ENCODE assay signal across 13 cellular contexts in genomic region chr2:197200657-197201056, GRCh38.
DNase-seq lines count a peak whose midpoint lies in the region; ATAC-seq, FAIRE-seq and TF ChIP-seq lines count a peak whose summit lies in the region.
"Had no signal": no experiment of that assay in that cellular context is flagged by ENCODE, and none has a peak within 500 bp of the region (broad histone marks: within the 10 kb centered on the region; RNA-seq: fewer than 3 reads in every experiment).

No MANE protein-coding gene starts in this region.

- H3K36me3 ChIP-seq in kidney (ENCODE audit: control insufficient read depth in 1 of 2, insufficient read depth in 2 of 2, low read length in 2 of 2) = no peaks in the 10 kb centered on the region
- no peaks in the 10 kb centered on the region for H3K36me3 ChIP-seq in endodermal cell (ENCODE audit: control insufficient read depth, insufficient read depth, low read length)

- no peak for TF ChIP-seq CTCF in activated CD8-positive, alpha-beta T cell treated with anti-CD3 and anti-CD28 coated beads for 36 hours (IDR thresholded peaks at IDR 0.05)
- TF ChIP-seq CTCF in kidney (IDR thresholded peaks at IDR 0.05; ENCODE audit: borderline replicate concordance, extremely low read depth, insufficient read depth) (no peak), endodermal cell (conservative IDR thresholded peaks at IDR 0.05) (no peak)

- no peaks in the 10 kb centered on the region for H3K9me3 Mint-ChIP-seq in stimulated activated naive CD8-positive, alpha-beta T cell treated with anti-CD3 and anti-CD28 coated beads, Interleukin-15, Interleukin-2, amounts not matched to agents 100 ng/mL and 50 ng/mL, for 24 hours
- H3K9me3 Mint-ChIP-seq in activated CD8-positive, alpha-beta T cell treated with anti-CD3 and anti-CD28 coated beads for 36 hours = peaks cover 3% of the 10 kb centered on the region
- H3K9me3 Mint-ChIP-seq in endodermal cell = peaks cover 3% of the 10 kb centered on the region

- no peak overlapping the region for H3K9ac ChIP-seq in kidney (ENCODE audit: low read length in 2 of 2)
- H3K9ac ChIP-seq in endodermal cell (ENCODE audit: extremely low read depth, low read length, poor library complexity, severe bottlenecking) = no peak overlapping the region
- H3K9ac ChIP-seq: GM23248 had no signal

- intact Hi-C loops in activated CD8-positive, alpha-beta T cell treated with anti-CD3 and anti-CD28 coated beads for 36 hours (cut with micrococcal nuclease) = no loop called here
- intact Hi-C loops in kidney (cut with DNase I) = no loop called here

- H3K27ac Mint-ChIP-seq in stimulated activated naive CD8-positive, alpha-beta T cell treated with anti-CD3 and anti-CD28 coated beads, Interleukin-15, Interleukin-2, amounts not matched to agents 100 ng/mL and 50 ng/mL, for 24 hours = peak overlapping the region; percentile 80
- peak overlapping the region; percentile 94 for H3K27ac Mint-ChIP-seq in activated CD8-positive, alpha-beta T cell treated with anti-CD3 and anti-CD28 coated beads for 36 hours
- H3K27ac Mint-ChIP-seq in endodermal cell = no peak overlapping the region

- H3K9me3 ChIP-seq in kidney (ENCODE audit: control insufficient read depth in 1 of 2, low read length in 2 of 2) = no peaks in the 10 kb centered on the region
- no peaks in the 10 kb centered on the region for H3K9me3 ChIP-seq in endodermal cell (ENCODE audit: control insufficient read depth, low read length)

- H3K27me3 ChIP-seq in endodermal cell (ENCODE audit: control insufficient read depth, insufficient read depth, low read length, poor library complexity, severe bottlenecking) = no peaks in the 10 kb centered on the region

- peak; percentile 13 for FAIRE-seq in kidney (lab: Jason Lieb, UNC)

- peaks cover 95% of the 10 kb centered on the region for H3K4me1 Mint-ChIP-seq in stimulated activated naive CD8-positive, alpha-beta T cell treated with anti-CD3 and anti-CD28 coated beads, Interleukin-15, Interleukin-2, amounts not matched to agents 100 ng/mL and 50 ng/mL, for 24 hours (ENCODE audit: low read depth)
- peaks cover 88% of the 10 kb centered on the region for H3K4me1 Mint-ChIP-seq in activated CD8-positive, alpha-beta T cell treated with anti-CD3 and anti-CD28 coated beads for 36 hours (ENCODE audit: low read depth)
- no peaks in the 10 kb centered on the region for H3K4me1 Mint-ChIP-seq in endodermal cell

- 97% methylated on average over 2 of the region's 2 CpGs; no CpG with 5 or more reads in 1 of the 2 experiments for WGBS in endodermal cell (ENCODE audit: insufficient coverage in 1 of 2, insufficient read length in 1 of 2), 2 experiments

- H3K4me3 ChIP-seq in kidney (ENCODE audit: low read length in 2 of 2) = no peak overlapping the region
- H3K4me3 ChIP-seq in endodermal cell (ENCODE audit: low read length) = no peak overlapping the region
- H3K4me3 ChIP-seq: GM23248, SK-N-MC had no signal

- H3K27me3 Mint-ChIP-seq in stimulated activated naive CD8-positive, alpha-beta T cell treated with anti-CD3 and anti-CD28 coated beads, Interleukin-15, Interleukin-2, amounts not matched to agents 100 ng/mL and 50 ng/mL, for 24 hours = no peaks in the 10 kb centered on the region
- no peaks in the 10 kb centered on the region for H3K27me3 Mint-ChIP-seq in activated CD8-positive, alpha-beta T cell treated with anti-CD3 and anti-CD28 coated beads for 36 hours
- no peaks in the 10 kb centered on the region for H3K27me3 Mint-ChIP-seq in endodermal cell (ENCODE audit: insufficient read depth)

- no peak for ATAC-seq in stimulated activated naive CD8-positive, alpha-beta T cell treated with anti-CD3 and anti-CD28 coated beads, Interleukin-15, Interleukin-2, amounts not matched to agents 100 U/mL and 50 U/mL, for 24 hours
- no peak for ATAC-seq in activated CD8-positive, alpha-beta T cell treated with anti-CD3 and anti-CD28 coated beads for 36 hours
- no peak for ATAC-seq in GM18520 (IDR thresholded peaks at IDR 0.05; ENCODE audit: unreplicated experiment)
- ATAC-seq: left colon had no signal

- CTCF ChIA-PET in activated CD8-positive, alpha-beta T cell treated with anti-CD3 and anti-CD28 coated beads for 36 hours (lab: Charles Lee) = interaction anchor here (1.2 to 4.0 kb wide), 3 partner anchors 7 to 13 kb away, joined by 4 to 29 read pairs (median 12); no protein-coding TSS in a partner anchor

- H3K4me1 ChIP-seq in kidney (ENCODE audit: control insufficient read depth in 1 of 2, insufficient read depth in 1 of 2, low read depth in 1 of 2, low read length in 2 of 2) = peaks cover 0 to 2% of the 10 kb centered on the region in 2 donors
- no peaks in the 10 kb centered on the region for H3K4me1 ChIP-seq in endodermal cell (ENCODE audit: control insufficient read depth, insufficient read depth, low read length)

- no peak for DNase-seq in stimulated activated naive CD8-positive, alpha-beta T cell treated with anti-CD3 and anti-CD28 coated beads, Interleukin-15, Interleukin-2, amounts not matched to agents 100 U/mL and 50 U/mL, for 24 hours
- no peak for DNase-seq in activated CD8-positive, alpha-beta T cell treated with anti-CD3 and anti-CD28 coated beads for 36 hours
- DNase-seq in kidney (no peak), caudate nucleus (lab: John Stamatoyannopoulos, UW) (no peak), endodermal cell (no peak), dermis blood vessel endothelial cell (no peak)
- DNase-seq: GM23248, left colon, NCI-H1417 treated with DMSO at 0.1 percent for 48 hours, NCI-H226 had no signal

- peak overlapping the region; percentile 12 for H3K4me3 Mint-ChIP-seq in stimulated activated naive CD8-positive, alpha-beta T cell treated with anti-CD3 and anti-CD28 coated beads, Interleukin-15, Interleukin-2, amounts not matched to agents 100 ng/mL and 50 ng/mL, for 24 hours
- H3K4me3 Mint-ChIP-seq in activated CD8-positive, alpha-beta T cell treated with anti-CD3 and anti-CD28 coated beads for 36 hours = peak overlapping the region; percentile 30
- no peak overlapping the region for H3K4me3 Mint-ChIP-seq in endodermal cell

- H3K27ac ChIP-seq in kidney (ENCODE audit: low read depth in 2 of 2, low read length in 2 of 2) (no peak overlapping the region), caudate nucleus (ENCODE audit: low read depth, low read length) (no peak overlapping the region), endodermal cell (ENCODE audit: low read depth, low read length) (no peak overlapping the region)
- H3K27ac ChIP-seq: GM23248, SK-N-MC had no signal

- H3K36me3 Mint-ChIP-seq in stimulated activated naive CD8-positive, alpha-beta T cell treated with anti-CD3 and anti-CD28 coated beads, Interleukin-15, Interleukin-2, amounts not matched to agents 100 ng/mL and 50 ng/mL, for 24 hours (ENCODE audit: low read depth) = peaks cover 45% of the 10 kb centered on the region
- peaks cover 48% of the 10 kb centered on the region for H3K36me3 Mint-ChIP-seq in activated CD8-positive, alpha-beta T cell treated with anti-CD3 and anti-CD28 coated beads for 36 hours (ENCODE audit: low read depth)
- no peaks in the 10 kb centered on the region for H3K36me3 Mint-ChIP-seq in endodermal cell (ENCODE audit: low read depth)

- POLR2A ChIA-PET in activated CD8-positive, alpha-beta T cell treated with anti-CD3 and anti-CD28 coated beads for 36 hours (lab: Charles Lee) = interaction anchor here (3.9 kb wide), 1 partner anchor 10 kb away, joined by 36 read pairs; no protein-coding TSS in a partner anchor
